In genomic region chr16:53084141-53084541, GRCh38 we compare ENCODE assay signal across 17 cellular contexts. TPM values are rescaled to one million over a fixed set of nuclear protein-coding genes. Genes with fewer than 3 reads are reported as not detected.
A peak's percentile ranks its signal among the peaks of the same experiment; 100 is the strongest.
DNase-seq lines count a peak whose midpoint lies in the region; ATAC-seq, FAIRE-seq and TF ChIP-seq lines count a peak whose summit lies in the region.
"Had no signal": no experiment of that assay in that cellular context is flagged by ENCODE, and none has a peak within 500 bp of the region (broad histone marks: within the 10 kb centered on the region; RNA-seq: fewer than 3 reads in every experiment).

No MANE protein-coding gene starts in this region.

- no peak overlapping the region for H3K27ac ChIP-seq in CD4-positive, CD25-positive, alpha-beta regulatory T cell (ENCODE audit: insufficient read depth, low read length, poor library complexity, severe bottlenecking)
- H3K27ac ChIP-seq in astrocyte (ENCODE audit: low read depth, low read length) (no peak overlapping the region), keratinocyte (ENCODE audit: control insufficient read depth, insufficient read depth, low read length) (peak overlapping the region; percentile 78)

- no peaks in the 10 kb centered on the region for H3K27me3 Mint-ChIP-seq in CD4-positive, CD25-positive, alpha-beta regulatory T cell
- no peaks in the 10 kb centered on the region for H3K27me3 Mint-ChIP-seq in astrocyte (ENCODE audit: low read depth, unreplicated experiment)
- no peaks in the 10 kb centered on the region for H3K27me3 Mint-ChIP-seq in stimulated activated naive B cell treated with anti-CD40 and anti-IgM and Interleukin-4, amounts not matched to agents 10 μg/mL and 1 μg/mL and 100 μg/mL, for 72 hours
- H3K27me3 Mint-ChIP-seq in activated T-helper 1 cell treated with anti-CD3 and anti-CD28 coated beads, Interleukin-12 subunit alpha, Interleukin-12 subunit beta, Interleukin-2, Interleukin-4 antibody, amounts not matched to agents 30 ng/mL and 10 ng/mL and 1 ng/mL, durations not matched to agents 14 hours and 24 hours and 36 hours (ENCODE audit: insufficient read depth) = peaks cover 1% of the 10 kb centered on the region
- H3K27me3 Mint-ChIP-seq: activated B cell treated with CpG ODN at 0.5 μM for 24 hours had no signal

- peaks cover 13% of the 10 kb centered on the region for H3K79me2 ChIP-seq in astrocyte (ENCODE audit: insufficient read depth, low read length)
- peaks cover 7% of the 10 kb centered on the region for H3K79me2 ChIP-seq in keratinocyte (ENCODE audit: control insufficient read depth, insufficient read depth, low read length)

- TF ChIP-seq CTCF in astrocyte (IDR thresholded peaks at IDR 0.05; ENCODE audit: insufficient read depth, low read depth, low read length) (no peak), keratinocyte (optimal IDR thresholded peaks at IDR 0.05 in 1 of 3, IDR thresholded peaks at IDR 0.05 in 1 of 3, conservative IDR thresholded peaks at IDR 0.05 in 1 of 3; ENCODE audit: extremely low read depth in 1 of 3, insufficient read depth in 2 of 3, low read length in 3 of 3) (no peak)

- H3K4me2 ChIP-seq in astrocyte (ENCODE audit: low read length) = no peak overlapping the region
- H3K4me2 ChIP-seq in keratinocyte (ENCODE audit: control insufficient read depth, extremely low read depth, insufficient read depth, low read depth, low read length) = peak overlapping the region; percentile 65

- peaks cover 0 to 2% (median 0%) of the 10 kb centered on the region in 7 donors for H3K9me3 Mint-ChIP-seq in CD4-positive, CD25-positive, alpha-beta regulatory T cell
- no peaks in the 10 kb centered on the region for H3K9me3 Mint-ChIP-seq in astrocyte (ENCODE audit: unreplicated experiment)
- no peaks in the 10 kb centered on the region for H3K9me3 Mint-ChIP-seq in stimulated activated naive B cell treated with anti-CD40 and anti-IgM and Interleukin-4, amounts not matched to agents 10 μg/mL and 1 μg/mL and 100 μg/mL, for 72 hours
- no peaks in the 10 kb centered on the region for H3K9me3 Mint-ChIP-seq in activated T-helper 1 cell treated with anti-CD3 and anti-CD28 coated beads, Interleukin-12 subunit alpha, Interleukin-12 subunit beta, Interleukin-2, Interleukin-4 antibody, amounts not matched to agents 30 ng/mL and 10 ng/mL and 1 ng/mL, durations not matched to agents 14 hours and 24 hours and 36 hours
- H3K9me3 Mint-ChIP-seq: activated B cell treated with CpG ODN at 0.5 μM for 24 hours; T-helper 1 cell treated with Interleukin-12 subunit alpha and Interleukin-12 subunit beta and Interleukin-4 antibody, amounts not matched to agents 30 μg/mL and 1 μg/mL, for 36 hours had no signal

- no peak overlapping the region for H3K4me3 ChIP-seq in CD4-positive, CD25-positive, alpha-beta regulatory T cell (ENCODE audit: low read depth, low read length)
- H3K4me3 ChIP-seq in astrocyte (ENCODE audit: insufficient read depth, low read depth, low read length) (no peak overlapping the region), keratinocyte (ENCODE audit: control insufficient read depth in 2 of 3, extremely low read depth in 1 of 3, insufficient read depth in 2 of 3, low read depth in 1 of 3, low read length in 3 of 3) (no peak overlapping the region)

- H3K36me3 Mint-ChIP-seq in CD4-positive, CD25-positive, alpha-beta regulatory T cell = no peaks in the 10 kb centered on the region
- peaks cover 8% of the 10 kb centered on the region for H3K36me3 Mint-ChIP-seq in astrocyte (ENCODE audit: low read depth, unreplicated experiment)
- peaks cover 11 to 30% of the 10 kb centered on the region in 2 donors for H3K36me3 Mint-ChIP-seq in stimulated activated naive B cell treated with anti-CD40 and anti-IgM and Interleukin-4, amounts not matched to agents 10 μg/mL and 1 μg/mL and 100 μg/mL, for 72 hours
- no peaks in the 10 kb centered on the region for H3K36me3 Mint-ChIP-seq in activated T-helper 1 cell treated with anti-CD3 and anti-CD28 coated beads, Interleukin-12 subunit alpha, Interleukin-12 subunit beta, Interleukin-2, Interleukin-4 antibody, amounts not matched to agents 30 ng/mL and 10 ng/mL and 1 ng/mL, durations not matched to agents 14 hours and 24 hours and 36 hours (ENCODE audit: low read depth)

- no peak for DNase-seq in CD4-positive, CD25-positive, alpha-beta regulatory T cell
- no peak for DNase-seq in astrocyte (ENCODE audit: low read depth)
- DNase-seq in keratinocyte (ENCODE audit: low read depth, low spot score) = peak; percentile 98
- DNase-seq in stimulated activated naive B cell treated with anti-CD40 and anti-IgM and Interleukin-4, amounts not matched to agents 10 μg/mL and 1 μg/mL and 100 μg/mL, for 72 hours = no peak
- no peak for DNase-seq in activated CD8-positive, alpha-beta memory T cell treated with anti-CD3 and anti-CD28 coated beads, Interleukin-2, amount 50 U/mL, for 48 hours
- no peak for DNase-seq in H54 (ENCODE audit: insufficient read length, low spot score)
- no peak for DNase-seq in activated T-helper 1 cell treated with anti-CD3 and anti-CD28 coated beads, Interleukin-12 subunit alpha, Interleukin-12 subunit beta, Interleukin-2, Interleukin-4 antibody, amounts not matched to agents 30 ng/mL and 10 ng/mL and 1 ng/mL, durations not matched to agents 14 hours and 24 hours and 36 hours (ENCODE audit: low spot score)
- DNase-seq: activated B cell treated with CpG ODN at 0.5 μM for 24 hours; activated gamma-delta T cell treated with Interleukin-2 at 50 U/mL for 16 hours; aorta; mesenchymal stem cell; NCI-H2081 treated with DMSO at 0.1 percent for 48 hours; NCI-H748 treated with DMSO at 0.1 percent for 48 hours; stimulated activated CD4-positive, alpha-beta T cell treated with anti-CD3 and anti-CD28 coated beads, Interleukin-4, amount 100 ng/mL, for 4 hours had no signal

- dilution Hi-C loops in keratinocyte (cut with MboI; ENCODE audit: extremely low pct_ligation_motif_present, low sequenced_read_pairs) = no loop called here

- H3K4me1 Mint-ChIP-seq in CD4-positive, CD25-positive, alpha-beta regulatory T cell = no peaks in the 10 kb centered on the region
- H3K4me1 Mint-ChIP-seq in astrocyte (ENCODE audit: low read depth, unreplicated experiment) = peaks cover 52% of the 10 kb centered on the region
- H3K4me1 Mint-ChIP-seq in stimulated activated naive B cell treated with anti-CD40 and anti-IgM and Interleukin-4, amounts not matched to agents 10 μg/mL and 1 μg/mL and 100 μg/mL, for 72 hours = peaks cover 22 to 52% of the 10 kb centered on the region in 2 donors
- peaks cover 5% of the 10 kb centered on the region for H3K4me1 Mint-ChIP-seq in activated T-helper 1 cell treated with anti-CD3 and anti-CD28 coated beads, Interleukin-12 subunit alpha, Interleukin-12 subunit beta, Interleukin-2, Interleukin-4 antibody, amounts not matched to agents 30 ng/mL and 10 ng/mL and 1 ng/mL, durations not matched to agents 14 hours and 24 hours and 36 hours (ENCODE audit: low read depth)

- FAIRE-seq in astrocyte (lab: Jason Lieb, UNC) = no peak
- peak; percentile 81 for FAIRE-seq in keratinocyte (lab: Jason Lieb, UNC)
- no peak for FAIRE-seq in H54 (lab: Jason Lieb, UNC)
- FAIRE-seq: GM19239 had no signal

- H4K20me1 ChIP-seq in astrocyte (ENCODE audit: insufficient read depth, low read length) = no peaks in the 10 kb centered on the region
- H4K20me1 ChIP-seq in keratinocyte (ENCODE audit: control insufficient read depth, extremely low read depth, insufficient read depth, low read length) = no peaks in the 10 kb centered on the region

- H3K4me3 Mint-ChIP-seq in CD4-positive, CD25-positive, alpha-beta regulatory T cell = no peak overlapping the region
- no peak overlapping the region for H3K4me3 Mint-ChIP-seq in astrocyte (ENCODE audit: unreplicated experiment)
- no peak overlapping the region for H3K4me3 Mint-ChIP-seq in stimulated activated naive B cell treated with anti-CD40 and anti-IgM and Interleukin-4, amounts not matched to agents 10 μg/mL and 1 μg/mL and 100 μg/mL, for 72 hours
- H3K4me3 Mint-ChIP-seq in activated T-helper 1 cell treated with anti-CD3 and anti-CD28 coated beads, Interleukin-12 subunit alpha, Interleukin-12 subunit beta, Interleukin-2, Interleukin-4 antibody, amounts not matched to agents 30 ng/mL and 10 ng/mL and 1 ng/mL, durations not matched to agents 14 hours and 24 hours and 36 hours = no peak overlapping the region
- H3K4me3 Mint-ChIP-seq: activated B cell treated with CpG ODN at 0.5 μM for 24 hours; T-helper 1 cell treated with Interleukin-12 subunit alpha and Interleukin-12 subunit beta and Interleukin-4 antibody, amounts not matched to agents 30 μg/mL and 1 μg/mL, for 36 hours had no signal

- H3K27ac Mint-ChIP-seq in CD4-positive, CD25-positive, alpha-beta regulatory T cell = peak overlapping the region in 2 of 3 donors; percentile 37 to 69
- peak overlapping the region; percentile 75 for H3K27ac Mint-ChIP-seq in astrocyte (ENCODE audit: unreplicated experiment)
- peak overlapping the region; percentile 62 for H3K27ac Mint-ChIP-seq in stimulated activated naive B cell treated with anti-CD40 and anti-IgM and Interleukin-4, amounts not matched to agents 10 μg/mL and 1 μg/mL and 100 μg/mL, for 72 hours
- no peak overlapping the region for H3K27ac Mint-ChIP-seq in activated T-helper 1 cell treated with anti-CD3 and anti-CD28 coated beads, Interleukin-12 subunit alpha, Interleukin-12 subunit beta, Interleukin-2, Interleukin-4 antibody, amounts not matched to agents 30 ng/mL and 10 ng/mL and 1 ng/mL, durations not matched to agents 14 hours and 24 hours and 36 hours
- H3K27ac Mint-ChIP-seq: activated B cell treated with CpG ODN at 0.5 μM for 24 hours; T-helper 1 cell treated with Interleukin-12 subunit alpha and Interleukin-12 subunit beta and Interleukin-4 antibody, amounts not matched to agents 30 μg/mL and 1 μg/mL, for 36 hours had no signal

- H3K9ac ChIP-seq in astrocyte (ENCODE audit: low read length) (no peak overlapping the region), keratinocyte (ENCODE audit: control insufficient read depth, extremely low read depth, insufficient read depth, low read length) (no peak overlapping the region)

- H2AFZ ChIP-seq in astrocyte (ENCODE audit: low read depth, low read length) = no peak overlapping the region
- H2AFZ ChIP-seq in keratinocyte (ENCODE audit: control insufficient read depth, low read length) = no peak overlapping the region

- H3K9me1 ChIP-seq in keratinocyte (ENCODE audit: control insufficient read depth, extremely low read depth, insufficient read depth, low read length) = no peaks in the 10 kb centered on the region

- ATAC-seq in CD4-positive, CD25-positive, alpha-beta regulatory T cell (ENCODE audit: low read depth in 2 of 2) = no peak
- ATAC-seq in stimulated activated naive B cell treated with anti-CD40 and anti-IgM and Interleukin-4, amounts not matched to agents 10 μg/mL and 1 μg/mL and 100 μg/mL, for 72 hours (replicated peaks) = no peak
- no peak for ATAC-seq in HG02610 (IDR thresholded peaks at IDR 0.05; ENCODE audit: unreplicated experiment)

- no peaks in the 10 kb centered on the region for H3K27me3 ChIP-seq in CD4-positive, CD25-positive, alpha-beta regulatory T cell (ENCODE audit: control insufficient read depth, insufficient read depth, low read length)
- H3K27me3 ChIP-seq in astrocyte (ENCODE audit: insufficient read depth, low read length) = no peaks in the 10 kb centered on the region
- no peaks in the 10 kb centered on the region for H3K27me3 ChIP-seq in keratinocyte (ENCODE audit: control insufficient read depth, extremely low read depth, insufficient read depth, low read length)

- no peak for TF ChIP-seq POLR2A in H54 (IDR thresholded peaks at IDR 0.05; ENCODE audit: low read depth, low read length)

- no peaks in the 10 kb centered on the region for H3K4me1 ChIP-seq in CD4-positive, CD25-positive, alpha-beta regulatory T cell (ENCODE audit: control insufficient read depth, insufficient read depth, low read length, poor library complexity, severe bottlenecking)
- H3K4me1 ChIP-seq in astrocyte (ENCODE audit: insufficient read depth, low read length) (peaks cover 38% of the 10 kb centered on the region), keratinocyte (ENCODE audit: control insufficient read depth, extremely low read depth, insufficient read depth, low read length) (peaks cover 72% of the 10 kb centered on the region)

- intact Hi-C loops in activated T-helper 1 cell treated with anti-CD3 and anti-CD28 coated beads, Interleukin-12 subunit alpha, Interleukin-12 subunit beta, Interleukin-2, Interleukin-4 antibody, amounts not matched to agents 30 ng/mL and 10 ng/mL and 1 ng/mL, durations not matched to agents 14 hours and 24 hours and 36 hours (cut with micrococcal nuclease) = no loop called here

- no peaks in the 10 kb centered on the region for H3K9me3 ChIP-seq in CD4-positive, CD25-positive, alpha-beta regulatory T cell (ENCODE audit: control insufficient read depth in 2 of 2, low read length in 2 of 2)
- H3K9me3 ChIP-seq in astrocyte (ENCODE audit: insufficient read depth, low read depth, low read length) = no peaks in the 10 kb centered on the region
- H3K9me3 ChIP-seq in keratinocyte (ENCODE audit: control insufficient read depth, low read depth, low read length) = no peaks in the 10 kb centered on the region

- no peaks in the 10 kb centered on the region for H3K36me3 ChIP-seq in CD4-positive, CD25-positive, alpha-beta regulatory T cell (ENCODE audit: control insufficient read depth, insufficient read depth, low read length)
- H3K36me3 ChIP-seq in astrocyte (ENCODE audit: insufficient read depth, low read length) (no peaks in the 10 kb centered on the region), keratinocyte (ENCODE audit: control insufficient read depth in 2 of 2, extremely low read depth in 1 of 2, insufficient read depth in 2 of 2, low read length in 2 of 2) (no peaks in the 10 kb centered on the region)

RNA-seq across cellular contexts. Expression of gene CHD9, which starts 29.4 kb away (rescaled TPM):
- 32.7 TPM for total RNA-seq in CD4-positive, CD25-positive, alpha-beta regulatory T cell
- polyA plus RNA-seq in CD4-positive, CD25-positive, alpha-beta regulatory T cell = 10 to 100 TPM; 17.6 to 24.5 (median 22.8) TPM
- 67.2 and 77.4 TPM in 2 replicates for total RNA-seq in astrocyte
- 18.5 to 32.8 TPM (median 24.7 TPM) in 3 replicates for polyA plus RNA-seq in keratinocyte
- 66.4 TPM for polyA plus RNA-seq in keratinocyte (2011; ENCODE audit: low read depth)
- polyA plus RNA-seq in keratinocyte (2011; cell fraction: cytosol; rRNA removed) = 7.3 and 17.0 TPM in 2 replicates
- 40.9 and 55.0 TPM in 2 replicates for polyA plus RNA-seq in keratinocyte (2011; cell fraction: nucleus; rRNA removed)
- polyA plus RNA-seq in keratinocyte (2012; ENCODE audit: low replicate concordance) = 13.0 and 14.7 TPM in 2 replicates
- polyA minus RNA-seq in keratinocyte = 10.3 to 146 TPM (median 105 TPM) in 3 replicates
- polyA minus RNA-seq in keratinocyte (2011; cell fraction: cytosol; rRNA and poly(A)+ RNA removed) = 11.5 TPM
- 64.3 and 116 TPM in 2 replicates for polyA minus RNA-seq in keratinocyte (2011; cell fraction: nucleus; rRNA and poly(A)+ RNA removed)
- 17.0 and 18.3 TPM in 2 replicates for total RNA-seq in activated T-helper 1 cell treated with anti-CD3 and anti-CD28 coated beads, Interleukin-12 subunit alpha, Interleukin-12 subunit beta, Interleukin-2, Interleukin-4 antibody, amounts not matched to agents 30 ng/mL and 10 ng/mL and 1 ng/mL, durations not matched to agents 14 hours and 24 hours and 36 hours

RNA-seq across cellular contexts. Expression of gene CHD9NB, which starts 31.4 kb away (rescaled TPM):
- not detected for total RNA-seq in CD4-positive, CD25-positive, alpha-beta regulatory T cell
- not detected for polyA plus RNA-seq in CD4-positive, CD25-positive, alpha-beta regulatory T cell
- 2.8 and 3.3 TPM in 2 replicates for total RNA-seq in astrocyte
- 0.53 to 0.89 TPM (median 0.64 TPM) in 3 replicates for polyA plus RNA-seq in keratinocyte
- 0.21 TPM for polyA plus RNA-seq in keratinocyte (2011; ENCODE audit: low read depth)
- polyA plus RNA-seq in keratinocyte (2011; cell fraction: cytosol; rRNA removed) = 0.75 and 0.82 TPM in 2 replicates
- 2.1 TPM in 2 replicates for polyA plus RNA-seq in keratinocyte (2011; cell fraction: nucleus; rRNA removed)
- polyA plus RNA-seq in keratinocyte (2012; ENCODE audit: low replicate concordance) = 0.79 and 1.3 TPM in 2 replicates
- 0.73 to 1.8 TPM (median 1.1 TPM) in 3 replicates for polyA minus RNA-seq in keratinocyte
- not detected for polyA minus RNA-seq in keratinocyte (2011; cell fraction: cytosol; rRNA and poly(A)+ RNA removed)
- 0.74 and 1.6 TPM in 2 replicates for polyA minus RNA-seq in keratinocyte (2011; cell fraction: nucleus; rRNA and poly(A)+ RNA removed)
- total RNA-seq in activated T-helper 1 cell treated with anti-CD3 and anti-CD28 coated beads, Interleukin-12 subunit alpha, Interleukin-12 subunit beta, Interleukin-2, Interleukin-4 antibody, amounts not matched to agents 30 ng/mL and 10 ng/mL and 1 ng/mL, durations not matched to agents 14 hours and 24 hours and 36 hours = 0.24 and 1.1 TPM in 2 replicates
- total RNA-seq: activated B cell treated with CpG ODN at 0.5 μM for 24 hours had no signal
